17 cellular contexts compared by ENCODE assay signal in genomic region chr12:94202245-94203180, GRCh38. TPM values are rescaled to one million over a fixed set of nuclear protein-coding genes. Genes with fewer than 3 reads are reported as not detected.
A peak's percentile ranks its signal among the peaks of the same experiment; 100 is the strongest.
DNase-seq lines count a peak whose midpoint lies in the region; ATAC-seq, FAIRE-seq and TF ChIP-seq lines count a peak whose summit lies in the region.
"Had no signal": no experiment of that assay in that cellular context is flagged by ENCODE, and none has a peak within 500 bp of the region (broad histone marks: within the 10 kb centered on the region; RNA-seq: fewer than 3 reads in every experiment).

No MANE protein-coding gene starts in this region.

- TF ChIP-seq CTCF in K562 (IDR thresholded peaks at IDR 0.05 in 2 of 3, conservative IDR thresholded peaks at IDR 0.05 in 1 of 3; ENCODE audit: insufficient read depth in 2 of 3, low read depth in 1 of 3, low read length in 3 of 3) = no peak
- no peak for TF ChIP-seq CTCF in prostate gland (IDR thresholded peaks at IDR 0.05)

- BruUV-seq in K562 (replicated peaks; lab: Mats Ljungman, UMichigan) = no TSS peak

- no peaks in the 10 kb centered on the region for H3K36me3 ChIP-seq in K562 (ENCODE audit: control insufficient read depth, insufficient read depth, low read length)
- no peaks in the 10 kb centered on the region for H3K36me3 ChIP-seq in prostate gland
- H3K36me3 ChIP-seq: brain microvascular endothelial cell, Peyer's patch had no signal

- H3K27me3 Mint-ChIP-seq in activated naive CD4-positive, alpha-beta T cell treated with anti-CD3 and anti-CD28 coated beads for 36 hours (ENCODE audit: low read depth) = no peaks in the 10 kb centered on the region
- H3K27me3 Mint-ChIP-seq: activated T-cell treated with anti-CD3 and anti-CD28 coated beads, Interleukin-2, amount 50 U/mL, for 24 hours had no signal

- H3K36me3 Mint-ChIP-seq in activated naive CD4-positive, alpha-beta T cell treated with anti-CD3 and anti-CD28 coated beads for 36 hours (ENCODE audit: low read depth) = peaks cover 6% of the 10 kb centered on the region

- H3K9me1 ChIP-seq in K562 (ENCODE audit: control insufficient read depth, insufficient read depth, low read length) = no peaks in the 10 kb centered on the region

- no peak for TF ChIP-seq RAD21 in K562 (CRISPR knock-in tag; conservative IDR thresholded peaks at IDR 0.05 in 1 of 2, IDR thresholded peaks at IDR 0.05 in 1 of 2)

- peak; percentile 24 for DNase-seq in activated naive CD4-positive, alpha-beta T cell treated with anti-CD3 and anti-CD28 coated beads for 36 hours
- DNase-seq in activated naive CD4-positive, alpha-beta T cell (lab: John Stamatoyannopoulos, UW) = no peak
- DNase-seq in NCI-H510A treated with DMSO at 0.1 percent for 48 hours (lab: John Stamatoyannopoulos, UW) (peak; percentile 80), K562 (ENCODE audit: extremely low read depth in 1 of 4, low spot score in 3 of 4) (no peak), prostate gland (ENCODE audit: low spot score) (peak; percentile 27), NCI-H146 (lab: John Stamatoyannopoulos, UW) (no peak)
- DNase-seq: activated T-cell treated with anti-CD3 and anti-CD28 coated beads, Interleukin-2, amount 50 U/mL, for 24 hours; brain microvascular endothelial cell; DMS 273 treated with DMSO at 0.1 percent for 48 hours; hippocampal formation; IMR-90; NCI-H2171; Peyer's patch had no signal

- no peak overlapping the region for H3K4me3 ChIP-seq in K562
- no peak overlapping the region for H3K4me3 ChIP-seq in prostate gland
- H3K4me3 ChIP-seq: Peyer's patch had no signal

- in situ Hi-C loops in K562 (cut with MboI) = no loop called here

- H3K9ac ChIP-seq in K562 (ENCODE audit: insufficient read depth in 1 of 2, low read depth in 2 of 2, low read length in 2 of 2) = no peak overlapping the region

- WGBS in K562 (ENCODE audit: insufficient coverage, low coverage, missing lambda C conversion rate) = 44% methylated on average over 7 of the region's 7 CpGs
- 63% methylated on average over 7 of the region's 7 CpGs for WGBS in prostate gland

- no peaks in the 10 kb centered on the region for H4K20me1 ChIP-seq in K562 (replicated peaks; ENCODE audit: control insufficient read depth, insufficient read depth, low read length)

- TF ChIP-seq POLR2A in K562 (conservative IDR thresholded peaks at IDR 0.05) = no peak
- TF ChIP-seq POLR2A in prostate gland (IDR thresholded peaks at IDR 0.05) = no peak

- POLR2A ChIA-PET in K562 (lab: Yijun Ruan, JAX) = interaction anchor here (0.7 to 0.8 kb wide), 2 partner anchors 12 to 1045 kb away, joined by 3 to 4 read pairs; no protein-coding TSS in a partner anchor

- H3K9me3 ChIP-seq in K562 (replicated peaks; ENCODE audit: control insufficient read depth, insufficient read depth, low read depth, low read length) (no peaks in the 10 kb centered on the region), prostate gland (no peaks in the 10 kb centered on the region)
- H3K9me3 ChIP-seq: Peyer's patch had no signal

- TF ChIP-seq EP300 in K562 (IDR thresholded peaks at IDR 0.05; ENCODE audit: low read length) = no peak

- no peak overlapping the region for H2AFZ ChIP-seq in K562 (ENCODE audit: low read depth, low read length)

- FAIRE-seq in K562 (lab: Jason Lieb, UNC) = no peak
- FAIRE-seq: TTC549 had no signal

- no peak overlapping the region for H3K4me2 ChIP-seq in K562 (ENCODE audit: insufficient read depth, low read length)

- intact Hi-C loops in activated naive CD4-positive, alpha-beta T cell treated with anti-CD3 and anti-CD28 coated beads for 36 hours (cut with micrococcal nuclease) = loop anchor here (10.0 kb wide), 2 partner anchors 802 to 1278 kb away; partner anchors contain the start of genes EEA1 and NDUFA12
- intact Hi-C loops in K562 (cut with micrococcal nuclease) = no loop called here
- intact Hi-C loops in prostate gland (cut with DNase I) = no loop called here

- H3K9me3 Mint-ChIP-seq in activated naive CD4-positive, alpha-beta T cell treated with anti-CD3 and anti-CD28 coated beads for 36 hours = no peaks in the 10 kb centered on the region

- H3K4me1 ChIP-seq in K562 (replicated peaks in 1 of 2; ENCODE audit: control insufficient read depth in 2 of 2, insufficient read depth in 2 of 2, low read length in 2 of 2) (peaks cover 0 to 20% of the 10 kb centered on the region in 2 experiments; a peak in 2 of 5 replicates), prostate gland (replicated peaks) (no peaks in the 10 kb centered on the region)

- H3K4me3 Mint-ChIP-seq in activated naive CD4-positive, alpha-beta T cell treated with anti-CD3 and anti-CD28 coated beads for 36 hours = no peak overlapping the region
- H3K4me3 Mint-ChIP-seq: activated T-cell treated with anti-CD3 and anti-CD28 coated beads, Interleukin-2, amount 50 U/mL, for 24 hours had no signal

- H3K27me3 ChIP-seq in K562 (ENCODE audit: control insufficient read depth in 2 of 2, insufficient read depth in 2 of 2, low read length in 2 of 2) = no peaks in the 10 kb centered on the region
- no peaks in the 10 kb centered on the region for H3K27me3 ChIP-seq in prostate gland (replicated peaks; ENCODE audit: insufficient read depth)
- H3K27me3 ChIP-seq: brain microvascular endothelial cell, Peyer's patch had no signal

- no peak overlapping the region for H3K27ac ChIP-seq in K562 (ENCODE audit: extremely low read depth, low read depth, low read length)
- no peak overlapping the region for H3K27ac ChIP-seq in prostate gland
- H3K27ac ChIP-seq: brain microvascular endothelial cell, Peyer's patch had no signal

- H3K79me2 ChIP-seq in K562 (ENCODE audit: control insufficient read depth, insufficient read depth, low read length) = no peaks in the 10 kb centered on the region

- peaks cover 48% of the 10 kb centered on the region for H3K4me1 Mint-ChIP-seq in activated naive CD4-positive, alpha-beta T cell treated with anti-CD3 and anti-CD28 coated beads for 36 hours (ENCODE audit: low read depth)

- no peak overlapping the region for H3K27ac Mint-ChIP-seq in activated naive CD4-positive, alpha-beta T cell treated with anti-CD3 and anti-CD28 coated beads for 36 hours
- H3K27ac Mint-ChIP-seq: activated T-cell treated with anti-CD3 and anti-CD28 coated beads, Interleukin-2, amount 50 U/mL, for 24 hours had no signal

- CTCF ChIA-PET in activated naive CD4-positive, alpha-beta T cell treated with anti-CD3 and anti-CD28 coated beads for 36 hours (lab: Charles Lee) = interaction anchor here (0.5 kb wide), 1 partner anchor 572 kb away, joined by 4 read pairs; no protein-coding TSS in a partner anchor
- CTCF ChIA-PET in K562 (lab: Yijun Ruan, JAX; ENCODE audit: low intra/inter-chr PET ratio) = no interaction called here

- ATAC-seq in K562 = no peak
- no peak for ATAC-seq in HG03159 (IDR thresholded peaks at IDR 0.05; ENCODE audit: unreplicated experiment)
- no peak for ATAC-seq in HG02642 (IDR thresholded peaks at IDR 0.05; ENCODE audit: poor library complexity, unreplicated experiment)
- ATAC-seq: HCT116 had no signal

TF ChIP-seq in K562, 482 proteins besides CTCF, POLR2A, EP300 and RAD21 (continues in another document):
- TF ChIP-seq KLF16 (IDR thresholded peaks at IDR 0.05) (no peak), ARNT (IDR thresholded peaks at IDR 0.05) (no peak), KAT8 (IDR thresholded peaks at IDR 0.05; ENCODE audit: low read depth) (no peak), ZNF696 (CRISPR knock-in tag; conservative IDR thresholded peaks at IDR 0.05) (no peak), SMAD2 (IDR thresholded peaks at IDR 0.05; ENCODE audit: low read depth, low read length) (no peak), SPI1 (IDR thresholded peaks at IDR 0.05; ENCODE audit: borderline replicate concordance, low read depth, low read length) (0 out of 2 replicates have a peak, but pooled peaks have one; percentile 3)
- TF ChIP-seq, protein P1, sequence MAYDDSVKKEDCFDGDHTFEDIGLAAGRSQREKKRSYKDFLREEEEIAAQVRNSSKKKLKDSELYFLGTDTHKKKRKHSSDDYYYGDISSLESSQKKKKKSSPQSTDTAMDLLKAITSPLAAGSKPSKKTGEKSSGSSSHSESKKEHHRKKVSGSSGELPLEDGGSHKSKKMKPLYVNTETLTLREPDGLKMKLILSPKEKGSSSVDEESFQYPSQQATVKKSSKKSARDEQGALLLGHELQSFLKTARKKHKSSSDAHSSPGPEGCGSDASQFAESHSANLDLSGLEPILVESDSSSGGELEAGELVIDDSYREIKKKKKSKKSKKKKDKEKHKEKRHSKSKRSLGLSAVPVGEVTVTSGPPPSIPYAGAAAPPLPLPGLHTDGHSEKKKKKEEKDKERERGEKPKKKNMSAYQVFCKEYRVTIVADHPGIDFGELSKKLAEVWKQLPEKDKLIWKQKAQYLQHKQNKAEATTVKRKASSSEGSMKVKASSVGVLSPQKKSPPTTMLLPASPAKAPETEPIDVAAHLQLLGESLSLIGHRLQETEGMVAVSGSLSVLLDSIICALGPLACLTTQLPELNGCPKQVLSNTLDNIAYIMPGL (CRISPR knock-in tag; IDR thresholded peaks at IDR 0.05) = no peak

RNA-seq across cellular contexts. Expression of gene PLXNC1, which starts 54.1 kb away (rescaled TPM):
- 1 to 10 TPM; 3.6 to 4.0 TPM for total RNA-seq in activated naive CD4-positive, alpha-beta T cell treated with anti-CD3 and anti-CD28 coated beads for 36 hours
- 0.32 and 0.37 TPM in 2 replicates for total RNA-seq in K562 (2011; cell fraction: chromatin; rRNA removed; ENCODE audit: low replicate concordance)
- under 0.01 TPM in 1 of 2 replicates, not detected in the other for total RNA-seq in K562 (2011; cell fraction: nucleolus; rRNA removed)
- 0.23 and 0.29 TPM in 2 replicates for total RNA-seq in K562 (2011; cell fraction: nucleoplasm; rRNA removed)
- total RNA-seq in K562 (2014; rRNA removed) (0.14 and 0.16 TPM in 2 replicates), K562 (2014; rRNA removed; fragmentation: Illumina TruSeq; extraction: Trizol) (0.18 and 0.45 TPM in 2 replicates), K562 (2015; rRNA removed; fragmentation: Illumina TruSeq; extraction: Trizol) (0.30 and 0.87 TPM in 2 replicates), K562 (2021) (0.33 and 0.42 TPM in 2 replicates), prostate gland (100 to 1,000 TPM in 1 of 2 donors, 1 to 10 TPM in 1; 2.7 to 118 TPM)
- polyA plus RNA-seq in K562 (2011; rRNA removed) (0.12 and 0.53 TPM in 2 replicates), K562 (2014; fragmentation: Illumina TruSeq; extraction: Trizol) (0.21 and 0.44 TPM in 2 replicates), K562 (2014; fragmentation: Nextera tagmentation; extraction: Ambion mirVana) (under 1 TPM; 0.28 to 0.55 TPM), K562 (2014; rRNA removed) (0.08 TPM in 2 replicates)
- 0.01 and 0.25 TPM in 2 replicates for polyA plus RNA-seq in K562 (2011; cell fraction: cytosol; rRNA removed)
- 0.14 and 0.77 TPM in 2 replicates for polyA plus RNA-seq in K562 (2011; cell fraction: nucleus; rRNA removed)
- 0.59 and 1.0 TPM in 2 replicates for polyA plus RNA-seq in K562 (2012)
- 0.12 and 1.7 TPM in 2 replicates for polyA minus RNA-seq in K562 (2011; rRNA and poly(A)+ RNA removed)
- 0.76 TPM in 1 of 2 replicates, not detected in the other for polyA minus RNA-seq in K562 (2011; cell fraction: cytosol; rRNA and poly(A)+ RNA removed)
- under 0.01 and 1.2 TPM in 2 replicates for polyA minus RNA-seq in K562 (2011; cell fraction: nucleus; rRNA and poly(A)+ RNA removed)

Comparison
In these comparisons a context has a peak if more than half of its experiments do, and no peak if none do; other contexts are left out.
1. DNase-seq: peak in activated naive CD4-positive, alpha-beta T cell treated with anti-CD3 and anti-CD28 coated beads for 36 hours (single experiment), NCI-H510A treated with DMSO at 0.1 percent for 48 hours (single experiment) and prostate gland (single experiment); none in activated naive CD4-positive, alpha-beta T cell (0 of 4), K562 (0 of 4) and NCI-H146 (single experiment).